Comparison of ENCODE assay signal across 1 cellular context in the genomic region with DNA sequence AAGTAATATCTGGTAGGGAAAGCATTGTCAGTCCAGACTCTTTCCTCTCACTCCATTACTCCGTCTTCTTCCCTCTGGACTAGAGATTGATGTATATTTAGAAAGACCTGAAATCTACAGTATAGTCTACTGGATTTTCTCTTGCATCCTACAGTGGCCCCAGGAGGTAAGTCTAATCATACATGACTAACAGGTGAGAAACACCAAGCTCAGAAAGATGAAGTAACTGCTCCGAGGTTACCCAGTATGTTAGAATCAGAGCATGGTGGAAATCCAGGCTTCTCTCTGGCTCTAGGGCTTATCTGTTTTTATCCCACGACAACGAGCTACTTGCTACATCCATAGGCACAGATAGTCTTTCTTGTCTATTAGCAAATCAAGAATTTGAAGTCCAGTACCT.
TF ChIP-seq lines count a peak whose summit lies in the region.

No MANE protein-coding gene starts in this region.

TF ChIP-seq in GM23338, 12 proteins besides CTCF, POLR2A, EP300 and RAD21 (continued from another document):
- TF ChIP-seq, protein P1, sequence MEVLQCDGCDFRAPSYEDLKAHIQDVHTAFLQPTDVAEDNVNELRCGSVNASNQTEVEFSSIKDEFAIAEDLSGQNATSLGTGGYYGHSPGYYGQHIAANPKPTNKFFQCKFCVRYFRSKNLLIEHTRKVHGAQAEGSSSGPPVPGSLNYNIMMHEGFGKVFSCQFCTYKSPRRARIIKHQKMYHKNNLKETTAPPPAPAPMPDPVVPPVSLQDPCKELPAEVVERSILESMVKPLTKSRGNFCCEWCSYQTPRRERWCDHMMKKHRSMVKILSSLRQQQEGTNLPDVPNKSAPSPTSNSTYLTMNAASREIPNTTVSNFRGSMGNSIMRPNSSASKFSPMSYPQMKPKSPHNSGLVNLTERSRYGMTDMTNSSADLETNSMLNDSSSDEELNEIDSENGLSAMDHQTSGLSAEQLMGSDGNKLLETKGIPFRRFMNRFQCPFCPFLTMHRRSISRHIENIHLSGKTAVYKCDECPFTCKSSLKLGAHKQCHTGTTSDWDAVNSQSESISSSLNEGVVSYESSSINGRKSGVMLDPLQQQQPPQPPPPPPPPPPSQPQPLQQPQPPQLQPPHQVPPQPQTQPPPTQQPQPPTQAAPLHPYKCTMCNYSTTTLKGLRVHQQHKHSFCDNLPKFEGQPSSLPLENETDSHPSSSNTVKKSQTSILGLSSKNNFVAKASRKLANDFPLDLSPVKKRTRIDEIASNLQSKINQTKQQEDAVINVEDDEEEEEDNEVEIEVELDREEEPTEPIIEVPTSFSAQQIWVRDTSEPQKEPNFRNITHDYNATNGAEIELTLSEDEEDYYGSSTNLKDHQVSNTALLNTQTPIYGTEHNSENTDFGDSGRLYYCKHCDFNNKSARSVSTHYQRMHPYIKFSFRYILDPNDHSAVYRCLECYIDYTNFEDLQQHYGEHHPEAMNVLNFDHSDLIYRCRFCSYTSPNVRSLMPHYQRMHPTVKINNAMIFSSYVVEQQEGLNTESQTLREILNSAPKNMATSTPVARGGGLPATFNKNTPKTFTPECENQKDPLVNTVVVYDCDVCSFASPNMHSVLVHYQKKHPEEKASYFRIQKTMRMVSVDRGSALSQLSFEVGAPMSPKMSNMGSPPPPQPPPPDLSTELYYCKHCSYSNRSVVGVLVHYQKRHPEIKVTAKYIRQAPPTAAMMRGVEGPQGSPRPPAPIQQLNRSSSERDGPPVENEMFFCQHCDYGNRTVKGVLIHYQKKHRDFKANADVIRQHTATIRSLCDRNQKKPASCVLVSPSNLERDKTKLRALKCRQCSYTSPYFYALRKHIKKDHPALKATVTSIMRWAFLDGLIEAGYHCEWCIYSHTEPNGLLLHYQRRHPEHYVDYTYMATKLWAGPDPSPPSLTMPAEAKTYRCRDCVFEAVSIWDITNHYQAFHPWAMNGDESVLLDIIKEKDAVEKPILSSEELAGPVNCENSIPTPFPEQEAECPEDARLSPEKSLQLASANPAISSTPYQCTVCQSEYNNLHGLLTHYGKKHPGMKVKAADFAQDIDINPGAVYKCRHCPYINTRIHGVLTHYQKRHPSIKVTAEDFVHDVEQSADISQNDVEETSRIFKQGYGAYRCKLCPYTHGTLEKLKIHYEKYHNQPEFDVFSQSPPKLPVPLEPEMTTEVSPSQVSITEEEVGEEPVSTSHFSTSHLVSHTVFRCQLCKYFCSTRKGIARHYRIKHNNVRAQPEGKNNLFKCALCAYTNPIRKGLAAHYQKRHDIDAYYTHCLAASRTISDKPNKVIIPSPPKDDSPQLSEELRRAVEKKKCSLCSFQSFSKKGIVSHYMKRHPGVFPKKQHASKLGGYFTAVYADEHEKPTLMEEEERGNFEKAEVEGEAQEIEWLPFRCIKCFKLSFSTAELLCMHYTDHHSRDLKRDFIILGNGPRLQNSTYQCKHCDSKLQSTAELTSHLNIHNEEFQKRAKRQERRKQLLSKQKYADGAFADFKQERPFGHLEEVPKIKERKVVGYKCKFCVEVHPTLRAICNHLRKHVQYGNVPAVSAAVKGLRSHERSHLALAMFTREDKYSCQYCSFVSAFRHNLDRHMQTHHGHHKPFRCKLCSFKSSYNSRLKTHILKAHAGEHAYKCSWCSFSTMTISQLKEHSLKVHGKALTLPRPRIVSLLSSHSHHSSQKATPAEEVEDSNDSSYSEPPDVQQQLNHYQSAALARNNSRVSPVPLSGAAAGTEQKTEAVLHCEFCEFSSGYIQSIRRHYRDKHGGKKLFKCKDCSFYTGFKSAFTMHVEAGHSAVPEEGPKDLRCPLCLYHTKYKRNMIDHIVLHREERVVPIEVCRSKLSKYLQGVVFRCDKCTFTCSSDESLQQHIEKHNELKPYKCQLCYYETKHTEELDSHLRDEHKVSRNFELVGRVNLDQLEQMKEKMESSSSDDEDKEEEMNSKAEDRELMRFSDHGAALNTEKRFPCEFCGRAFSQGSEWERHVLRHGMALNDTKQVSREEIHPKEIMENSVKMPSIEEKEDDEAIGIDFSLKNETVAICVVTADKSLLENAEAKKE (CRISPR knock-in tag; IDR thresholded peaks at IDR 0.05), result no peak
- no peak for TF ChIP-seq JUNB (IDR thresholded peaks at IDR 0.05; ENCODE audit: unreplicated experiment)
